Comparison of ENCODE assay signal across 32 cellular contexts in the genomic region with DNA sequence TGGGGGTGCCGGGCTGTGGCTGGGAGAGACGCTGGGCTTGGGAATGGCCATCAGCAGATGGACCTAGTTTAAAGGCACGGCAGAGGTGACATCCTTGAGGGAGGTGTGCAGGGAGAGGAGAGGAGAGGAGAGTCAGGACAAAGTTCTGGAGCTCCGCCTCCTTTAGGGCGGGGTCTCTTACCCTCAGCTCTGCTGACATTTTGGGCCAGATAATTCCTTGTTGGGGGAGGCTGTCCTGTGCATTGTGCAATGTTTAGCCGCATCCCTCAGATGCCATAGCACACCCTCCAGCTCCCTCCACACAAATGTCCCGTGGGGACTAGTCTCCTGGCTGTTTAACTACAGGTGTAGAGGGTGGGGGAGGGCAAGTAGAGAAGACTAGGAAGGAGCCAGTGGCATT. TPM values are rescaled to one million over a fixed set of nuclear protein-coding genes. Genes with fewer than 3 reads are reported as not detected.
DNase-seq lines count a peak whose midpoint lies in the region; ATAC-seq and TF ChIP-seq lines count a peak whose summit lies in the region.
"Had no signal": no experiment of that assay in that cellular context is flagged by ENCODE, and none has a peak within 500 bp of the region (broad histone marks: within the 10 kb centered on the region; RNA-seq: fewer than 3 reads in every experiment).

No MANE protein-coding gene starts in this region.

- H3K27me3 Mint-ChIP-seq in activated T-helper 17 cell treated with anti-CD3 and anti-CD28 coated beads, Interleukin-2, amount 50 U/mL, for 72 hours = no peaks in the 10 kb centered on the region
- H3K27me3 Mint-ChIP-seq in activated T-cell treated with anti-CD3 and anti-CD28 coated beads, Interleukin-2, amount 50 U/mL, for 4 hours (ENCODE audit: low read depth) = no peaks in the 10 kb centered on the region
- H3K27me3 Mint-ChIP-seq: activated CD4-positive, alpha-beta T cell treated with anti-CD3 and anti-CD28 coated beads for 36 hours; activated naive CD8-positive, alpha-beta T cell treated with anti-CD3 and anti-CD28 coated beads, Interleukin-2, amount 10 ng/mL, durations not matched to agents 7 days and 5 days; CD4-positive, alpha-beta T cell had no signal

- H3K9me3 ChIP-seq in right cardiac atrium (ENCODE audit: control insufficient read depth, low read length) = no peaks in the 10 kb centered on the region
- no peaks in the 10 kb centered on the region for H3K9me3 ChIP-seq in left ventricle myocardium inferior (replicated peaks)
- H3K9me3 ChIP-seq: mucosa of descending colon, ovary, SK-N-SH had no signal

- H3K27me3 ChIP-seq in right cardiac atrium (ENCODE audit: control insufficient read depth, insufficient read depth) (no peaks in the 10 kb centered on the region), left ventricle myocardium inferior (ENCODE audit: low read depth) (no peaks in the 10 kb centered on the region)
- H3K27me3 ChIP-seq: dorsolateral prefrontal cortex, ovary had no signal

- H3K27ac ChIP-seq in right cardiac atrium (ENCODE audit: low read length) = no peak overlapping the region
- no peak overlapping the region for H3K27ac ChIP-seq in left ventricle myocardium inferior (replicated peaks)
- H3K27ac ChIP-seq: ovary had no signal

- DNase-seq in right cardiac atrium = peak in 2 of 3 donors; percentile 31 to 47
- DNase-seq in left ventricle myocardium inferior = no peak
- DNase-seq in fibroblast of villous mesenchyme (ENCODE audit: low read depth) = peak; percentile 56
- no peak for DNase-seq in NCI-H1436 treated with DMSO at 0.1 percent for 48 hours (lab: John Stamatoyannopoulos, UW)
- DNase-seq in activated T-cell treated with anti-CD3 and anti-CD28 coated beads, Interleukin-2, amount 50 U/mL, for 4 hours = no peak
- no peak for DNase-seq in DMS153 treated with DMSO at 0.1 percent for 48 hours (lab: John Stamatoyannopoulos, UW; ENCODE audit: unreplicated experiment)
- DNase-seq: activated CD4-positive, alpha-beta T cell treated with anti-CD3 and anti-CD28 coated beads for 36 hours; activated effector memory CD4-positive, alpha-beta T cell treated with anti-CD3 and anti-CD28 coated beads, Interleukin-2, amount 50 U/mL, for 16 hours; activated naive CD8-positive, alpha-beta T cell treated with anti-CD3 and anti-CD28 coated beads, Interleukin-2, amount 10 ng/mL, durations not matched to agents 7 days and 5 days; activated T-cell treated with anti-CD3 and anti-CD28 coated beads for 4 hours; AML-193; CD4-positive, alpha-beta T cell; cerebellar nuclear complex; DMS 273 treated with DMSO at 0.1 percent for 48 hours; dorsolateral prefrontal cortex; head of caudate nucleus; mucosa of descending colon; NCI-H1105 treated with DMSO at 0.1 percent for 48 hours; NCI-H2081; NCI-H774; ovary; retina; RPMI8226; SK-N-SH; stimulated activated CD4-positive, alpha-beta T cell treated with anti-CD3 and anti-CD28 coated beads, Interleukin-4, amount 100 ng/mL, for 24 hours; stimulated activated naive CD4-positive, alpha-beta T cell had no signal

- WGBS in right cardiac atrium = 71% methylated on average over 7 of the region's 7 CpGs

- TF ChIP-seq CTCF in left ventricle myocardium inferior (IDR thresholded peaks at IDR 0.05; ENCODE audit: borderline replicate concordance) = no peak
- no peak for TF ChIP-seq CTCF in fibroblast of villous mesenchyme (IDR thresholded peaks at IDR 0.05; ENCODE audit: insufficient read depth, low read depth, low read length)

- H3K4me1 Mint-ChIP-seq in activated T-helper 17 cell treated with anti-CD3 and anti-CD28 coated beads, Interleukin-2, amount 50 U/mL, for 72 hours = peaks cover 6% of the 10 kb centered on the region
- no peaks in the 10 kb centered on the region for H3K4me1 Mint-ChIP-seq in activated T-cell treated with anti-CD3 and anti-CD28 coated beads, Interleukin-2, amount 50 U/mL, for 4 hours (ENCODE audit: low read depth)
- H3K4me1 Mint-ChIP-seq: activated CD4-positive, alpha-beta T cell treated with anti-CD3 and anti-CD28 coated beads for 36 hours; activated naive CD8-positive, alpha-beta T cell treated with anti-CD3 and anti-CD28 coated beads, Interleukin-2, amount 10 ng/mL, durations not matched to agents 7 days and 5 days had no signal

- intact Hi-C loops in right cardiac atrium (cut with DNase I) (loop anchor here in 2 of 4 donors (5.0 kb wide), 2 partner anchors 39 to 44 kb away; no protein-coding TSS in a partner anchor), left ventricle myocardium inferior (cut with micrococcal nuclease) (no loop called here)

- peaks cover 86% of the 10 kb centered on the region for H3K36me3 ChIP-seq in left ventricle myocardium inferior
- H3K36me3 ChIP-seq: ovary had no signal

- ATAC-seq in right cardiac atrium = no peak
- ATAC-seq in activated T-helper 17 cell treated with anti-CD3 and anti-CD28 coated beads, Interleukin-2, amount 50 U/mL, for 72 hours (replicated peaks) = no peak
- ATAC-seq in HG03342 (IDR thresholded peaks at IDR 0.05; ENCODE audit: unreplicated experiment) = no peak
- ATAC-seq in activated T-cell treated with anti-CD3 and anti-CD28 coated beads, Interleukin-2, amount 50 U/mL, for 4 hours = no peak
- ATAC-seq: activated CD4-positive, alpha-beta T cell treated with anti-CD3 and anti-CD28 coated beads for 36 hours; mucosa of descending colon had no signal

- peak overlapping the region; percentile 35 for H3K27ac Mint-ChIP-seq in activated T-helper 17 cell treated with anti-CD3 and anti-CD28 coated beads, Interleukin-2, amount 50 U/mL, for 72 hours
- H3K27ac Mint-ChIP-seq: activated CD4-positive, alpha-beta T cell treated with anti-CD3 and anti-CD28 coated beads for 36 hours; activated naive CD8-positive, alpha-beta T cell treated with anti-CD3 and anti-CD28 coated beads, Interleukin-2, amount 10 ng/mL, durations not matched to agents 7 days and 5 days; CD4-positive, alpha-beta T cell; nephron; T-helper 1 cell treated with Interleukin-12 subunit alpha and Interleukin-12 subunit beta and Interleukin-4 antibody, amounts not matched to agents 30 μg/mL and 1 μg/mL, for 36 hours had no signal

- H3K4me3 ChIP-seq in right cardiac atrium (ENCODE audit: low read length) (no peak overlapping the region), left ventricle myocardium inferior (no peak overlapping the region), fibroblast of villous mesenchyme (ENCODE audit: low read depth, low read length) (no peak overlapping the region)
- H3K4me3 ChIP-seq: dorsolateral prefrontal cortex, lung, mucosa of descending colon, ovary had no signal

- H3K4me1 ChIP-seq in right cardiac atrium (ENCODE audit: control insufficient read depth, insufficient read depth, low read length) (no peaks in the 10 kb centered on the region), left ventricle myocardium inferior (peaks cover 6% of the 10 kb centered on the region)

- H3K4me3 Mint-ChIP-seq in activated T-helper 17 cell treated with anti-CD3 and anti-CD28 coated beads, Interleukin-2, amount 50 U/mL, for 72 hours = no peak overlapping the region
- no peak overlapping the region for H3K4me3 Mint-ChIP-seq in activated T-cell treated with anti-CD3 and anti-CD28 coated beads, Interleukin-2, amount 50 U/mL, for 4 hours
- H3K4me3 Mint-ChIP-seq: activated CD4-positive, alpha-beta T cell treated with anti-CD3 and anti-CD28 coated beads for 36 hours; activated naive CD8-positive, alpha-beta T cell treated with anti-CD3 and anti-CD28 coated beads, Interleukin-2, amount 10 ng/mL, durations not matched to agents 7 days and 5 days; CD4-positive, alpha-beta T cell; nephron; T-helper 1 cell treated with Interleukin-12 subunit alpha and Interleukin-12 subunit beta and Interleukin-4 antibody, amounts not matched to agents 30 μg/mL and 1 μg/mL, for 36 hours had no signal

- H3K9me3 Mint-ChIP-seq in activated T-helper 17 cell treated with anti-CD3 and anti-CD28 coated beads, Interleukin-2, amount 50 U/mL, for 72 hours = no peaks in the 10 kb centered on the region
- H3K9me3 Mint-ChIP-seq in activated T-cell treated with anti-CD3 and anti-CD28 coated beads, Interleukin-2, amount 50 U/mL, for 4 hours = no peaks in the 10 kb centered on the region
- H3K9me3 Mint-ChIP-seq: activated naive CD8-positive, alpha-beta T cell treated with anti-CD3 and anti-CD28 coated beads, Interleukin-2, amount 10 ng/mL, durations not matched to agents 7 days and 5 days; CD4-positive, alpha-beta T cell; IgD-negative memory B cell; nephron; T-helper 1 cell treated with Interleukin-12 subunit alpha and Interleukin-12 subunit beta and Interleukin-4 antibody, amounts not matched to agents 30 μg/mL and 1 μg/mL, for 36 hours had no signal

- H3K36me3 Mint-ChIP-seq in activated T-helper 17 cell treated with anti-CD3 and anti-CD28 coated beads, Interleukin-2, amount 50 U/mL, for 72 hours (ENCODE audit: low read depth) = no peaks in the 10 kb centered on the region
- H3K36me3 Mint-ChIP-seq in activated T-cell treated with anti-CD3 and anti-CD28 coated beads, Interleukin-2, amount 50 U/mL, for 4 hours (ENCODE audit: insufficient read depth) = no peaks in the 10 kb centered on the region
- H3K36me3 Mint-ChIP-seq: activated naive CD8-positive, alpha-beta T cell treated with anti-CD3 and anti-CD28 coated beads, Interleukin-2, amount 10 ng/mL, durations not matched to agents 7 days and 5 days had no signal

RNA-seq across cellular contexts. Expression of a gene that starts 48.3 kb away (rescaled TPM):
- 10 to 100 TPM; 61.8 to 96.9 (median 77.4) TPM for total RNA-seq in right cardiac atrium
- 40.7 TPM for polyA plus RNA-seq in right cardiac atrium
- total RNA-seq in left ventricle myocardium inferior = 60.8 TPM
- total RNA-seq in activated T-helper 17 cell treated with anti-CD3 and anti-CD28 coated beads, Interleukin-2, amount 50 U/mL, for 72 hours = 1 to 10 TPM in 1 of 2 donors, under 1 TPM in 1; 0.69 to 2.2 TPM
- 53.8 and 66.1 TPM in 2 replicates for total RNA-seq in fibroblast of villous mesenchyme
- total RNA-seq in activated T-cell treated with anti-CD3 and anti-CD28 coated beads, Interleukin-2, amount 50 U/mL, for 4 hours = under 1 TPM; 0.29 to 0.57 (median 0.48) TPM
- polyA plus RNA-seq: IgD-negative memory B cell had no signal

Comparison
In these comparisons a context has a peak if more than half of its experiments do, and no peak if none do; other contexts are left out.
1. DNase-seq: peak in right cardiac atrium (2 of 3) and fibroblast of villous mesenchyme (single experiment); none in left ventricle myocardium inferior (single experiment), NCI-H1436 treated with DMSO at 0.1 percent for 48 hours (single experiment), activated T-cell treated with anti-CD3 and anti-CD28 coated beads, Interleukin-2, amount 50 U/mL, for 4 hours (single experiment) and DMS153 treated with DMSO at 0.1 percent for 48 hours (single experiment).
2. RNA of a gene that starts 48.3 kb away (total RNA-seq): 61.8 to 96.9 TPM in right cardiac atrium, 53.8 to 66.1 TPM in fibroblast of villous mesenchyme and 60.8 TPM in left ventricle myocardium inferior (single experiment); 0.69 to 2.2 TPM in activated T-helper 17 cell treated with anti-CD3 and anti-CD28 coated beads, Interleukin-2, amount 50 U/mL, for 72 hours and 0.29 to 0.57 TPM in activated T-cell treated with anti-CD3 and anti-CD28 coated beads, Interleukin-2, amount 50 U/mL, for 4 hours; every median in the first group is over 10 times any median in the second.